In the genomic region with DNA sequence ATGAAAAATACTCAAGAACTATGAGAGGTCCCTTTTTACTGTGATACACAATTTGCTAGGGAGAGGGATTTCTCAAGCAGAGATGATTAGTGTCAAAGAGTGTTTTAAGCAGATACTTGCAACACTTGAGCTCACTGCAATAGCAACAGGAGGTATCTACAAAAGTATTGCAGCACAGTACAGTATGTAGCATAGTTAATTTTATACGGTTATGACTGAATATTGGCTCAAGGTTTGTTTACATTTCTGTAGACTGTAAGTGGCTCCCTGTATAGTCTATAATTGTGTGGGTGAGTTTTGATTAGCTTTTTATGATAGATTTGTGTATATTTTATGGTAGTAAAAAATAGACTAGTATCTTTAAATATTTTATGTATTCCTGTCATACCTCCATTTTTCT, we compare ENCODE assay signal across 32 cellular contexts.
"Had no signal": no experiment of that assay in that cellular context is flagged by ENCODE, and none has a peak within 500 bp of the region (broad histone marks: within the 10 kb centered on the region; RNA-seq: fewer than 3 reads in every experiment).

No MANE protein-coding gene starts in this region.

- H3K36me3 ChIP-seq: adrenal gland, brain microvascular endothelial cell, cardiac muscle cell had no signal

- ATAC-seq: activated CD8-positive, alpha-beta T cell treated with anti-CD3 and anti-CD28 coated beads for 36 hours; activated naive CD4-positive, alpha-beta T cell treated with anti-CD3 and anti-CD28 coated beads, Interleukin-2, amount 50 U/mL, for 72 hours; activated T-cell treated with anti-CD3 and anti-CD28 coated beads, Interleukin-2, amount 50 U/mL, for 4 hours; activated T-cell treated with anti-CD3 and anti-CD28 coated beads, Interleukin-2, amount 50 U/mL, for 72 hours; activated T-helper 17 cell treated with anti-CD3 and anti-CD28 coated beads, Interleukin-2, amount 50 U/mL, for 72 hours; body of pancreas had no signal

- DNase-seq: activated B cell treated with CpG ODN at 0.5 μM for 24 hours; activated CD4-positive, alpha-beta memory T cell treated with anti-CD3 and anti-CD28 coated beads for 36 hours; activated CD4-positive, alpha-beta T cell treated with anti-CD3 and anti-CD28 coated beads for 4 hours; activated CD4-positive, alpha-beta T cell treated with anti-CD3 and anti-CD28 coated beads, Interleukin-2, amount 10 ng/mL, durations not matched to agents 24 days and 14 days; activated CD4-positive, alpha-beta T cell treated with anti-CD3 and anti-CD28 coated beads, Interleukin-2, amount 50 U/mL, for 1 hour; activated CD4-positive, alpha-beta T cell treated with anti-CD3 and anti-CD28 coated beads, Interleukin-2, amount 50 U/mL, for 4 hours; activated CD4-positive, CD25-positive, alpha-beta regulatory T cell treated with anti-CD3 and anti-CD28 coated beads, Interleukin-2, amount 50 U/mL, for 72 hours; activated CD8-positive, alpha-beta memory T cell treated with anti-CD3 and anti-CD28 coated beads, Interleukin-2, amount 50 U/mL, for 4 hours; activated CD8-positive, alpha-beta T cell treated with anti-CD3 and anti-CD28 coated beads for 36 hours; activated effector memory CD4-positive, alpha-beta T cell treated with anti-CD3 and anti-CD28 coated beads, Interleukin-2, amount 50 U/mL, for 16 hours; activated gamma-delta T cell treated with Interleukin-2 at 50 U/mL for 16 hours; activated naive CD4-positive, alpha-beta T cell; activated naive CD4-positive, alpha-beta T cell treated with anti-CD3 and anti-CD28 coated beads for 36 hours; activated naive CD4-positive, alpha-beta T cell treated with anti-CD3 and anti-CD28 coated beads, Interleukin-2, amount 50 U/mL, for 16 hours; activated naive CD8-positive, alpha-beta T cell treated with anti-CD3 and anti-CD28 coated beads for 36 hours; activated T-cell treated with anti-CD3 and anti-CD28 coated beads for 4 hours; activated T-cell treated with anti-CD3 and anti-CD28 coated beads, Interleukin-2, amount 50 U/mL, for 1 hour; activated T-cell treated with anti-CD3 and anti-CD28 coated beads, Interleukin-2, amount 50 U/mL, for 4 hours; activated T-cell treated with anti-CD3 and anti-CD28 coated beads, Interleukin-2, amount 50 U/mL, for 72 hours; adrenal gland; amniotic stem cell; aorta; body of pancreas; brain microvascular endothelial cell; caudate nucleus; cerebellar nuclear complex; T-helper 2 cell; T-helper 9 cell had no signal

- H3K27ac ChIP-seq: adrenal gland, body of pancreas, brain microvascular endothelial cell, cardiac muscle cell, VCaP had no signal

- H3K9me3 ChIP-seq: adrenal gland, body of pancreas had no signal

- H3K4me3 ChIP-seq: adrenal gland, body of pancreas, cardiac muscle cell had no signal
